12 cellular contexts compared by ENCODE assay signal in genomic region chr4:28357985-28358384, GRCh38.
A peak's percentile ranks its signal among the peaks of the same experiment; 100 is the strongest.
DNase-seq lines count a peak whose midpoint lies in the region; ATAC-seq, FAIRE-seq and TF ChIP-seq lines count a peak whose summit lies in the region.
"Had no signal": no experiment of that assay in that cellular context is flagged by ENCODE, and none has a peak within 500 bp of the region (broad histone marks: within the 10 kb centered on the region; RNA-seq: fewer than 3 reads in every experiment).

No MANE protein-coding gene starts in this region.

- CTCF ChIA-PET in AG04450 (lab: Charles Lee): no interaction called here
- CTCF ChIA-PET in HCT116 (lab: Charles Lee): no interaction called here

- H3K9me3 ChIP-seq in AG04450 (ENCODE audit: control insufficient read depth, insufficient read depth, low read length): no peaks in the 10 kb centered on the region
- H3K9me3 ChIP-seq in HCT116 (ENCODE audit: control insufficient read depth in 1 of 2, insufficient read depth in 1 of 2, low read depth in 1 of 2, low read length in 2 of 2): no peaks in the 10 kb centered on the region
- H3K9me3 ChIP-seq: HAP-1 had no signal

- no peaks in the 10 kb centered on the region for H3K4me1 ChIP-seq in HCT116 (ENCODE audit: control insufficient read depth in 1 of 2, insufficient read depth in 2 of 2, low read length in 2 of 2)
- H3K4me1 ChIP-seq: HAP-1 had no signal

- H3K79me2 ChIP-seq in HCT116 (ENCODE audit: insufficient read depth, low read length): no peaks in the 10 kb centered on the region

- TF ChIP-seq CTCF in AG04450 (IDR thresholded peaks at IDR 0.05; ENCODE audit: low read depth, low read length): peak; percentile 42
- peak in 2 of 3 experiments; percentile 47 to 55; a peak in 4 of 6 replicates for TF ChIP-seq CTCF in HCT116 (IDR thresholded peaks at IDR 0.05 in 2 of 3, conservative IDR thresholded peaks at IDR 0.05 in 1 of 3; ENCODE audit: borderline replicate concordance in 1 of 3, insufficient read depth in 1 of 3, low read depth in 2 of 3, low read length in 2 of 3)
- TF ChIP-seq CTCF in brain microvascular endothelial cell (IDR thresholded peaks at IDR 0.05; ENCODE audit: low read depth, low read length, missing control alignments): peak; percentile 69

- H2AFZ ChIP-seq in HCT116 (ENCODE audit: low read depth, low read length, poor library complexity, severe bottlenecking): no peak overlapping the region

- H3K9ac ChIP-seq in HCT116 (ENCODE audit: low read length): no peak overlapping the region

- TF ChIP-seq RAD21 in HCT116 (IDR thresholded peaks at IDR 0.05; ENCODE audit: low read depth): peak; percentile 37; the same call in 1 of the 2 replicates

- BruUV-seq in HCT116 (replicated peaks; lab: Mats Ljungman, UMichigan): no TSS peak

- H3K4me3 ChIP-seq in AG04450 (ENCODE audit: low read depth, low read length) (no peak overlapping the region), HCT116 (replicated peaks in 1 of 2; ENCODE audit: low read depth in 1 of 2, low read length in 2 of 2) (no peak overlapping the region), brain microvascular endothelial cell (ENCODE audit: low read depth, low read length) (no peak overlapping the region)
- H3K4me3 ChIP-seq: HAP-1 had no signal

- no peaks in the 10 kb centered on the region for H3K36me3 ChIP-seq in HCT116 (ENCODE audit: control insufficient read depth in 1 of 2, insufficient read depth in 2 of 2, low read length in 2 of 2)
- H3K36me3 ChIP-seq in brain microvascular endothelial cell (replicated peaks): no peaks in the 10 kb centered on the region
- H3K36me3 ChIP-seq: HAP-1 had no signal

- intact Hi-C loops in HCT116 (cut with micrococcal nuclease): no loop called here

- POLR2A ChIA-PET in AG04450 (lab: Yijun Ruan, JAX): no interaction called here
- POLR2A ChIA-PET in HCT116 (lab: Charles Lee): no interaction called here

- RAD21 ChIA-PET in HCT116 (lab: Charles Lee; ENCODE audit: low non-redundant PET in 1 of 2, low total read pairs in 2 of 2, uncharacterized antibody in 2 of 2, unreplicated experiment in 2 of 2): no interaction called here

- H4K20me1 ChIP-seq in HCT116 (ENCODE audit: insufficient read depth): no peaks in the 10 kb centered on the region

- in situ Hi-C loops in brain microvascular endothelial cell (cut with HindIII; ENCODE audit: low pct_ligation_motif_present, low sequenced_read_pairs) (no loop called here), KBM-7 (cut with MboI; ENCODE audit: low pct_unique_long_range_greater_than_20kb, low sequenced_read_pairs) (no loop called here)

- H3K4me2 ChIP-seq in HCT116 (ENCODE audit: low read length): no peak overlapping the region

- H3K27me3 ChIP-seq in AG04450 (ENCODE audit: control insufficient read depth, insufficient read depth, low read length) (no peaks in the 10 kb centered on the region), HCT116 (ENCODE audit: insufficient read depth, low read length) (no peaks in the 10 kb centered on the region), brain microvascular endothelial cell (replicated peaks) (no peaks in the 10 kb centered on the region)

- TF ChIP-seq POLR2A in HCT116 (IDR thresholded peaks at IDR 0.05; ENCODE audit: borderline replicate concordance, extremely low read depth, insufficient read depth, insufficient read length): no peak
- no peak for TF ChIP-seq POLR2A in H54 (IDR thresholded peaks at IDR 0.05; ENCODE audit: low read depth, low read length)

- no peaks in the 10 kb centered on the region for H3K9me2 ChIP-seq in HCT116 (ENCODE audit: insufficient read depth)

- H3K27ac ChIP-seq in AG04450 (ENCODE audit: low read depth, low read length) (no peak overlapping the region), HCT116 (ENCODE audit: low read depth, low read length) (no peak overlapping the region), brain microvascular endothelial cell (no peak overlapping the region)

- FAIRE-seq in H54 (lab: Jason Lieb, UNC): no peak
- FAIRE-seq: GM18507 had no signal

- no peak for DNase-seq in AG04450 (ENCODE audit: low read depth, low spot score)
- peak; percentile 7 for DNase-seq in HCT116 (ENCODE audit: low read depth, low spot score)
- no peak for DNase-seq in brain microvascular endothelial cell
- DNase-seq in iris pigment epithelial cell (ENCODE audit: low read depth): peak; percentile 17
- DNase-seq in H54 (ENCODE audit: insufficient read length, low spot score): no peak
- DNase-seq in KBM-7: no peak
- DNase-seq: activated CD8-positive, alpha-beta T cell treated with anti-CD3 and anti-CD28 coated beads for 36 hours; NCI-H187 had no signal

- ATAC-seq in HCT116: peak; percentile 77
- no peak for ATAC-seq in GM19455 (IDR thresholded peaks at IDR 0.05; ENCODE audit: unreplicated experiment)
- no peak for ATAC-seq in GM18520 (IDR thresholded peaks at IDR 0.05; ENCODE audit: unreplicated experiment)
- ATAC-seq: activated CD8-positive, alpha-beta T cell treated with anti-CD3 and anti-CD28 coated beads for 36 hours had no signal

TF ChIP-seq in HCT116, 20 proteins besides CTCF, POLR2A, EP300 and RAD21:
- TF ChIP-seq SIN3A (IDR thresholded peaks at IDR 0.05; ENCODE audit: low read depth) (no peak), YY1 (IDR thresholded peaks at IDR 0.05; ENCODE audit: extremely low read depth, insufficient replicate concordance, low read depth, low read length) (no peak), POLR2AphosphoS5 (IDR thresholded peaks at IDR 0.05; ENCODE audit: low read depth, low read length) (no peak), ELF1 (IDR thresholded peaks at IDR 0.05; ENCODE audit: borderline replicate concordance, low read depth) (no peak), EGR1 (IDR thresholded peaks at IDR 0.05; ENCODE audit: low read depth) (no peak), ZFX (IDR thresholded peaks at IDR 0.05) (no peak), JUND (IDR thresholded peaks at IDR 0.05) (no peak), SP1 (IDR thresholded peaks at IDR 0.05; ENCODE audit: low read depth) (no peak), TCF7L2 (IDR thresholded peaks at IDR 0.05; ENCODE audit: borderline replicate concordance, extremely low read depth, insufficient read depth, insufficient read length) (no peak)

Comparison
In these comparisons a context has a peak if more than half of its experiments do, and no peak if none do; other contexts are left out.
1. DNase-seq: peak in HCT116 (single experiment) and iris pigment epithelial cell (single experiment); none in AG04450 (single experiment), brain microvascular endothelial cell (single experiment), H54 (single experiment) and KBM-7 (single experiment).
2. Peak in every context shown above with its lines, with median percentiles within 50 percentile points of each other: CTCF ChIP-seq.